Comparison of ENCODE assay signal across 28 cellular contexts in the genomic region with DNA sequence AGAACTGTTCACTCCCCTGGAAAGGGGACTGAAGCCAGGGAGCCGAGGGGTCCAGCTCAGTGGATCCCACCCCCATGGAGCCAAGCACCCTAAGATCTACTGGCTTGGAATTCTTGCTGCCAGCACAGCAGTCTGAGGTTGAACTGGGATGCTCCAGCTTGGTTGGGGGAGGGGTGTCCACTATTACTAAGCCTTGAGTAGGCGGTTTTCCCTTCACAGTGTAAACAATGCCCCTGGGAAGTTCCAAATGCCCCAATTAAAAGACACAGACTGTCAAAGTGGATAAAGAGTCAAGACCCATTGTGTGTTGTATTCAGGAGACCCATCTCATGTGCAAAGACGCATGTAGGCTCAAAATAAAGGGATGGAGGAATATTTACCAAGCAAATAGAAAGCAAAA.
"Had no signal": no experiment of that assay in that cellular context is flagged by ENCODE, and none has a peak within 500 bp of the region (broad histone marks: within the 10 kb centered on the region; RNA-seq: fewer than 3 reads in every experiment).

No MANE protein-coding gene starts in this region.

- H3K27ac Mint-ChIP-seq: activated B cell treated with CpG ODN at 0.5 μM for 24 hours; activated CD4-positive, alpha-beta T cell treated with anti-CD3 and anti-CD28 coated beads for 36 hours; activated naive CD8-positive, alpha-beta T cell; activated T-cell treated with anti-CD3 and anti-CD28 coated beads, Interleukin-2, amount 50 U/mL, for 24 hours; activated T-helper 17 cell treated with anti-CD3 and anti-CD28 coated beads, Interleukin-2, amount 50 U/mL, for 72 hours; dendritic cell treated with granulocyte-macrophage colony-stimulating factor and Interleukin-4, amounts not matched to agents 40 ng/mL and 50 ng/mL, for 4 days; naive thymus-derived CD4-positive, alpha-beta T cell; stimulated activated memory B cell treated with anti-CD40 and anti-IgM and Interleukin-4, amounts not matched to agents 10 μg/mL and 1 μg/mL and 100 μg/mL, for 72 hours had no signal

- H3K79me2 ChIP-seq: hepatocyte had no signal

- H3K4me3 Mint-ChIP-seq: activated B cell treated with CpG ODN at 0.5 μM for 24 hours; activated CD4-positive, alpha-beta T cell treated with anti-CD3 and anti-CD28 coated beads for 36 hours; activated naive CD8-positive, alpha-beta T cell; activated T-cell treated with anti-CD3 and anti-CD28 coated beads, Interleukin-2, amount 50 U/mL, for 24 hours; activated T-helper 17 cell treated with anti-CD3 and anti-CD28 coated beads, Interleukin-2, amount 50 U/mL, for 72 hours; dendritic cell treated with granulocyte-macrophage colony-stimulating factor and Interleukin-4, amounts not matched to agents 40 ng/mL and 50 ng/mL, for 4 days; immature natural killer cell; naive thymus-derived CD4-positive, alpha-beta T cell; neural crest cell; stimulated activated memory B cell treated with anti-CD40 and anti-IgM and Interleukin-4, amounts not matched to agents 10 μg/mL and 1 μg/mL and 100 μg/mL, for 72 hours had no signal

- H3K27me3 ChIP-seq: adrenal gland, hepatocyte, sigmoid colon, stomach, suprapubic skin, tibial nerve had no signal

- H3K4me1 ChIP-seq: adrenal gland, lower lobe of right lung, sigmoid colon, stomach, suprapubic skin, tibial nerve had no signal

- H3K27me3 Mint-ChIP-seq: activated T-helper 17 cell treated with anti-CD3 and anti-CD28 coated beads, Interleukin-2, amount 50 U/mL, for 72 hours had no signal

- H3K27ac ChIP-seq: adrenal gland, hepatocyte, lower lobe of right lung, sigmoid colon, stomach, suprapubic skin, tibial nerve had no signal

- H3K9me3 ChIP-seq: adrenal gland, lower lobe of right lung, sigmoid colon, stomach, suprapubic skin, tibial nerve had no signal

- H3K36me3 ChIP-seq: adrenal gland, lower lobe of right lung, sigmoid colon, stomach, suprapubic skin, tibial nerve had no signal

- H3K36me3 Mint-ChIP-seq: stimulated activated memory B cell treated with anti-CD40 and anti-IgM and Interleukin-4, amounts not matched to agents 10 μg/mL and 1 μg/mL and 100 μg/mL, for 72 hours had no signal

- H3K4me3 ChIP-seq: adrenal gland, hepatocyte, lower lobe of right lung, sigmoid colon, smooth muscle cell, stomach, suprapubic skin, tibial nerve had no signal

- H2AFZ ChIP-seq: hepatocyte had no signal

- DNase-seq: activated B cell treated with CpG ODN at 0.5 μM for 24 hours; activated CD4-positive, alpha-beta T cell treated with anti-CD3 and anti-CD28 coated beads for 36 hours; activated CD4-positive, alpha-beta T cell treated with anti-CD3 and anti-CD28 coated beads, Interleukin-2, amount 50 U/mL, for 4 hours; activated CD8-positive, alpha-beta memory T cell treated with anti-CD3 and anti-CD28 coated beads for 24 hours; activated CD8-positive, alpha-beta memory T cell treated with anti-CD3 and anti-CD28 coated beads, Interleukin-2, amount 50 U/mL, for 4 hours; activated T-cell treated with anti-CD3 and anti-CD28 coated beads, Interleukin-2, amount 50 U/mL, for 24 hours; adrenal gland; effector CD4-positive, alpha-beta T cell; erythroblast; glutamatergic neuron; immature natural killer cell; lower lobe of right lung; naive thymus-derived CD4-positive, alpha-beta T cell; posterior cingulate gyrus; sigmoid colon; stimulated activated CD4-positive, alpha-beta T cell treated with anti-CD3 and anti-CD28 coated beads, Interleukin-15, amount 100 ng/mL, for 24 hours; stomach had no signal

- H3K9me3 Mint-ChIP-seq: activated B cell treated with CpG ODN at 0.5 μM for 24 hours; activated T-cell treated with anti-CD3 and anti-CD28 coated beads, Interleukin-2, amount 50 U/mL, for 24 hours; activated T-helper 17 cell treated with anti-CD3 and anti-CD28 coated beads, Interleukin-2, amount 50 U/mL, for 72 hours; dendritic cell treated with granulocyte-macrophage colony-stimulating factor and Interleukin-4, amounts not matched to agents 40 ng/mL and 50 ng/mL, for 4 days; stimulated activated memory B cell treated with anti-CD40 and anti-IgM and Interleukin-4, amounts not matched to agents 10 μg/mL and 1 μg/mL and 100 μg/mL, for 72 hours had no signal

- H3K4me2 ChIP-seq: hepatocyte, smooth muscle cell had no signal

- FAIRE-seq: endometrium, frontal cortex had no signal

- H3K4me1 Mint-ChIP-seq: activated B cell treated with CpG ODN at 0.5 μM for 24 hours; neural crest cell; stimulated activated memory B cell treated with anti-CD40 and anti-IgM and Interleukin-4, amounts not matched to agents 10 μg/mL and 1 μg/mL and 100 μg/mL, for 72 hours had no signal
